Comparison of ENCODE assay signal across 17 cellular contexts in genomic region chr12:54579258-54579657, GRCh38. TPM values are rescaled to one million over a fixed set of nuclear protein-coding genes. Genes with fewer than 3 reads are reported as not detected.
DNase-seq lines count a peak whose midpoint lies in the region; ATAC-seq, FAIRE-seq and TF ChIP-seq lines count a peak whose summit lies in the region.
"Had no signal": no experiment of that assay in that cellular context is flagged by ENCODE, and none has a peak within 500 bp of the region (broad histone marks: within the 10 kb centered on the region; RNA-seq: fewer than 3 reads in every experiment).

No MANE protein-coding gene starts in this region.

- POLR2A ChIA-PET in PC-3 (lab: Charles Lee; ENCODE audit: unreplicated experiment), result no interaction called here

- H3K27me3 ChIP-seq in mammary epithelial cell (ENCODE audit: insufficient read depth, low read length) (peaks cover 4% of the 10 kb centered on the region), breast epithelium (no peaks in the 10 kb centered on the region), PC-3 (ENCODE audit: low read length) (peaks cover 55% of the 10 kb centered on the region), right atrium auricular region (no peaks in the 10 kb centered on the region)
- H3K27me3 ChIP-seq: gastrocnemius medialis, thyroid gland had no signal

- H3K9me2 ChIP-seq in PC-3 (replicated peaks; ENCODE audit: low read length), result no peaks in the 10 kb centered on the region

- CTCF ChIA-PET in mammary epithelial cell (lab: Charles Lee; ENCODE audit: low non-redundant PET) (interaction anchor here (0.6 to 1.0 kb wide), 5 partner anchors 22 to 493 kb away, joined by 3 to 8 read pairs (median 4); no protein-coding TSS in a partner anchor), PC-3 (lab: Charles Lee) (interaction anchor here (1.0 to 1.2 kb wide), 2 partner anchors 52 to 180 kb away, joined by 3 to 4 read pairs; no protein-coding TSS in a partner anchor)

- 45% methylated on average over 4 of the region's 4 CpGs for WGBS in mammary epithelial cell (ENCODE audit: low coverage, missing lambda C conversion rate)

- no peaks in the 10 kb centered on the region for H3K4me1 ChIP-seq in mammary epithelial cell (ENCODE audit: insufficient read depth, low read length)
- H3K4me1 ChIP-seq in breast epithelium, result no peaks in the 10 kb centered on the region
- no peaks in the 10 kb centered on the region for H3K4me1 ChIP-seq in PC-3 (ENCODE audit: insufficient read depth, low read length)
- peaks cover 0 to 9% of the 10 kb centered on the region in 2 donors for H3K4me1 ChIP-seq in right atrium auricular region
- H3K4me1 ChIP-seq: gastrocnemius medialis, thyroid gland had no signal

- in situ Hi-C loops in mammary epithelial cell (cut with MboI; ENCODE audit: low sequenced_read_pairs in 2 of 2), result no loop called here

- H3K9ac ChIP-seq in mammary epithelial cell (ENCODE audit: insufficient read depth, low read length) (no peak overlapping the region), PC-3 (ENCODE audit: low read length) (no peak overlapping the region)

- dilution Hi-C loops in mammary epithelial cell (cut with HindIII; ENCODE audit: low sequenced_read_pairs), result no loop called here

- H3K9me3 ChIP-seq in mammary epithelial cell (replicated peaks; ENCODE audit: insufficient read depth, low read length) (no peaks in the 10 kb centered on the region), breast epithelium (no peaks in the 10 kb centered on the region), PC-3 (ENCODE audit: low read length) (no peaks in the 10 kb centered on the region), right atrium auricular region (no peaks in the 10 kb centered on the region)
- H3K9me3 ChIP-seq: gastrocnemius medialis, mucosa of descending colon, thyroid gland had no signal

- H2AFZ ChIP-seq in mammary epithelial cell (ENCODE audit: low read depth, low read length) (peak overlapping the region; percentile 62), PC-3 (ENCODE audit: low read length) (0 out of 2 replicates have a peak overlapping the region, but pooled peaks have one; percentile 38)

- H3K4me3 ChIP-seq in mammary epithelial cell (replicated peaks in 1 of 3; ENCODE audit: insufficient read depth in 1 of 3, low read depth in 2 of 3, low read length in 3 of 3) (no peak overlapping the region), breast epithelium (no peak overlapping the region), PC-3 (ENCODE audit: low read length) (no peak overlapping the region), right atrium auricular region (no peak overlapping the region)
- H3K4me3 ChIP-seq: gastrocnemius medialis, mucosa of descending colon, thyroid gland had no signal

- TF ChIP-seq CTCF in mammary epithelial cell (conservative IDR thresholded peaks at IDR 0.05 in 1 of 2, IDR thresholded peaks at IDR 0.05 in 1 of 2; ENCODE audit: extremely low read depth in 1 of 2, insufficient read depth in 1 of 2, low read depth in 1 of 2, low read length in 2 of 2) (no peak), breast epithelium (IDR thresholded peaks at IDR 0.05) (no peak), PC-3 (conservative IDR thresholded peaks at IDR 0.05; ENCODE audit: low read depth, low read length) (no peak), right atrium auricular region (IDR thresholded peaks at IDR 0.05) (no peak)

- BruUV-seq in mammary epithelial cell (replicated peaks; lab: Mats Ljungman, UMichigan) (no TSS peak), PC-3 (replicated peaks; lab: Mats Ljungman, UMichigan) (no TSS peak)

- H3K27ac ChIP-seq in mammary epithelial cell (ENCODE audit: insufficient read depth, low read depth, low read length), result no peak overlapping the region
- H3K27ac ChIP-seq in breast epithelium, result no peak overlapping the region
- H3K27ac ChIP-seq in PC-3 (ENCODE audit: low read length), result no peak overlapping the region
- H3K27ac ChIP-seq in right atrium auricular region, result no peak overlapping the region
- H3K27ac ChIP-seq: thyroid gland had no signal

- H3K79me2 ChIP-seq in mammary epithelial cell (ENCODE audit: insufficient read depth, low read length), result no peaks in the 10 kb centered on the region
- H3K79me2 ChIP-seq in PC-3 (ENCODE audit: low read length), result no peaks in the 10 kb centered on the region

- TF ChIP-seq POLR2A in breast epithelium (IDR thresholded peaks at IDR 0.05) (no peak), GM12891 (IDR thresholded peaks at IDR 0.05; ENCODE audit: low read depth, low read length) (no peak)

- H3K36me3 ChIP-seq in mammary epithelial cell (ENCODE audit: insufficient read depth, low read length) (no peaks in the 10 kb centered on the region), breast epithelium (no peaks in the 10 kb centered on the region), PC-3 (ENCODE audit: low read depth, low read length) (no peaks in the 10 kb centered on the region), right atrium auricular region (no peaks in the 10 kb centered on the region)
- H3K36me3 ChIP-seq: thyroid gland had no signal

- no peak for FAIRE-seq in GM12891 (lab: Jason Lieb, UNC)

- H3F3A ChIP-seq in PC-3 (ENCODE audit: low read length, unreplicated experiment), result no peaks in the 10 kb centered on the region

- intact Hi-C loops in mammary epithelial cell (cut with micrococcal nuclease), result loop anchor here (1.0 kb wide), 1 partner anchor 52 kb away; no protein-coding TSS in a partner anchor
- intact Hi-C loops in breast epithelium (cut with DNase I; ENCODE audit: low total_unique reads), result no loop called here
- intact Hi-C loops in PC-3 (cut with micrococcal nuclease), result loop anchor here (2.0 kb wide), 1 partner anchor 44 kb away; no protein-coding TSS in a partner anchor

- ATAC-seq in HG02884 (IDR thresholded peaks at IDR 0.05; ENCODE audit: unreplicated experiment), result peak; percentile 16
- ATAC-seq in PC-3, result no peak

- DNase-seq in mammary epithelial cell (no peak), breast epithelium (ENCODE audit: low spot score in 2 of 2) (no peak), PC-3 (no peak), mucosa of gallbladder (ENCODE audit: low spot score) (no peak), right atrium auricular region (ENCODE audit: low spot score) (no peak), GM12891 (ENCODE audit: insufficient read length, low spot score) (no peak)
- no peak for DNase-seq in activated CD4-positive, alpha-beta T cell treated with anti-CD3 and anti-CD28 coated beads for 4 hours

- no peak overlapping the region for H3K4me2 ChIP-seq in mammary epithelial cell (ENCODE audit: insufficient read depth, low read depth, low read length)
- no peak overlapping the region for H3K4me2 ChIP-seq in PC-3 (ENCODE audit: low read length)

- H4K20me1 ChIP-seq in mammary epithelial cell (ENCODE audit: insufficient read depth, low read length) (no peaks in the 10 kb centered on the region), PC-3 (ENCODE audit: low read length) (no peaks in the 10 kb centered on the region)

TF ChIP-seq in GM12891, 5 proteins besides CTCF, POLR2A, EP300 and RAD21:
- TF ChIP-seq TAF1 (IDR thresholded peaks at IDR 0.05; ENCODE audit: low read depth, low read length) (no peak), PAX5 (IDR thresholded peaks at IDR 0.05; ENCODE audit: insufficient read depth, low read length, severe bottlenecking) (no peak), SPI1 (IDR thresholded peaks at IDR 0.05; ENCODE audit: low read depth, low read length) (no peak), POU2F2 (IDR thresholded peaks at IDR 0.05; ENCODE audit: low read depth, low read length) (no peak), POLR2AphosphoS5 (IDR thresholded peaks at IDR 0.05; ENCODE audit: low read depth, low read length) (no peak)

RNA-seq across cellular contexts. Expression of gene PPP1R1A, which starts 9.2 kb away (rescaled TPM):
- not detected for total RNA-seq in mammary epithelial cell
- polyA plus RNA-seq in mammary epithelial cell, result not detected
- polyA minus RNA-seq in mammary epithelial cell, result not detected
- 100 to 1,000 TPM in 1 of 3 donors, 10 to 100 TPM in 2; 21.6 to 316 (median 29.7) TPM for total RNA-seq in breast epithelium
- total RNA-seq in PC-3 (2014; rRNA removed), result not detected in 2 replicates
- total RNA-seq in mucosa of gallbladder, result 17.2 TPM
- 100 to 1,000 TPM; 104 to 111 TPM for total RNA-seq in right atrium auricular region
- 0.05 TPM for polyA plus RNA-seq in GM12891 (2012; ENCODE audit: low read depth, missing spikeins)
- total RNA-seq: LHCN-M2 had no signal
- polyA plus RNA-seq: keratinocyte had no signal

RNA-seq across cellular contexts. Expression of gene PDE1B, which starts 29.9 kb away (rescaled TPM):
- total RNA-seq in mammary epithelial cell (under 1 TPM in 1 of 2 donors, not detected in 1; under 0.01 TPM), breast epithelium (10 to 100 TPM in 2 of 3 donors, 1 to 10 TPM in 1; 6.3 to 34.7 (median 13.8) TPM), PC-3 (2014; rRNA removed) (not detected in 2 replicates), mucosa of gallbladder (3.2 TPM), right atrium auricular region (1 to 10 TPM; 1.7 to 4.8 TPM)
- 0.08 TPM for polyA plus RNA-seq in mammary epithelial cell
- not detected for polyA minus RNA-seq in mammary epithelial cell
- 2.3 TPM for polyA plus RNA-seq in GM12891 (2012; ENCODE audit: low read depth, missing spikeins)
- total RNA-seq: Calu3, LHCN-M2 had no signal
- polyA plus RNA-seq: keratinocyte had no signal

RNA-seq across cellular contexts. Expression of gene LACRT, which starts 55.4 kb away (rescaled TPM):
- not detected for total RNA-seq in mammary epithelial cell
- not detected for polyA plus RNA-seq in mammary epithelial cell
- polyA minus RNA-seq in mammary epithelial cell, result not detected
- not detected for total RNA-seq in breast epithelium
- not detected in 2 replicates for total RNA-seq in PC-3 (2014; rRNA removed)
- not detected for total RNA-seq in mucosa of gallbladder
- not detected for total RNA-seq in right atrium auricular region
- polyA plus RNA-seq in GM12891 (2012; ENCODE audit: low read depth, missing spikeins), result not detected
- total RNA-seq: Calu3, cardiac septum, endodermal cell, gastrocnemius medialis, LHCN-M2, mucosa of descending colon, Right ventricle myocardium superior, thyroid gland had no signal
- polyA plus RNA-seq: keratinocyte had no signal

Comparison
In these comparisons a context has a peak if more than half of its experiments do, and no peak if none do; other contexts are left out.
1. RNA of gene PPP1R1A, which starts 9.2 kb away (total RNA-seq): 104 to 111 TPM in right atrium auricular region, 21.6 to 316 TPM in breast epithelium and 17.2 TPM in mucosa of gallbladder (single experiment); not detected in mammary epithelial cell and not detected in PC-3; every median in the first group is over 10 times any median in the second.